21 cellular contexts compared by ENCODE assay signal in the genomic region with DNA sequence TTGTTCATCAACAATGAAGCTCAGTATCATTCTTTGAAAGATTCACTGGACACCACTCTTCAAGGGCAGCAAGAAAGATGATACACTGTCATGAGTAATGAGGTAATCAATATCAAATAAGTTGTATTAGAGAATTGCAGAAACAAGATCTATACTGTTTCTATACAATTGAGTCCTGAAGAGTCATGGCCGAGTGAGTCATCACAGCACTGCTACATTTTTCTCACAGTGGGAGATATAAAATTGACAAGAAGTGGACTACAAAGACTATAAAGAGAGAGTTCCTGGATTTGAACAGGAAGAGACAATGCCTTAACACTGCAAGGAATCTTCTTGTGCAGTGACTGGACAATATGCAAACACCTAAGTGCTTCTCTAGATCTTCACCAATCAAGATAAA.
DNase-seq lines count a peak whose midpoint lies in the region; ATAC-seq, FAIRE-seq and TF ChIP-seq lines count a peak whose summit lies in the region.
"Had no signal": no experiment of that assay in that cellular context is flagged by ENCODE, and none has a peak within 500 bp of the region (broad histone marks: within the 10 kb centered on the region; RNA-seq: fewer than 3 reads in every experiment).

No MANE protein-coding gene starts in this region.

- H3K4me2 ChIP-seq in endothelial cell of umbilical vein (ENCODE audit: insufficient read depth, low read length) (no peak overlapping the region), smooth muscle cell (no peak overlapping the region)
- H3K4me2 ChIP-seq: KMS-11 had no signal

- intact Hi-C loops in MCF 10A (cut with micrococcal nuclease): loop anchor here (10.0 kb wide), 1 partner anchor 340 kb away; a partner anchor contains a TSS
- intact Hi-C loops in breast epithelium (cut with DNase I; ENCODE audit: low total_unique reads): no loop called here
- intact Hi-C loops in Panc1 (cut with micrococcal nuclease; ENCODE audit: unreplicated experiment): no loop called here
- intact Hi-C loops in endothelial cell of umbilical vein (cut with micrococcal nuclease): no loop called here

- no TSS peak for BruUV-seq in MCF 10A (replicated peaks; lab: Mats Ljungman, UMichigan)
- no TSS peak for BruUV-seq in Panc1 (replicated peaks; lab: Mats Ljungman, UMichigan)
- no TSS peak for BruUV-seq in endothelial cell of umbilical vein (replicated peaks; lab: Mats Ljungman, UMichigan)

- POLR2A ChIA-PET in MCF 10A (lab: Yijun Ruan, JAX) (interaction anchor here (0.9 to 1.0 kb wide), 2 partner anchors 10 to 36 kb away, joined by 3 read pairs; no protein-coding TSS in a partner anchor), Panc1 (lab: Charles Lee) (no interaction called here), endothelial cell of umbilical vein (lab: Charles Lee) (no interaction called here)

- H3K36me3 ChIP-seq in breast epithelium (no peaks in the 10 kb centered on the region), Panc1 (ENCODE audit: control insufficient read depth, insufficient read depth, low read length) (no peaks in the 10 kb centered on the region), endothelial cell of umbilical vein (ENCODE audit: control insufficient read depth in 2 of 2, extremely low read depth in 1 of 2, insufficient read depth in 2 of 2, low read length in 2 of 2) (no peaks in the 10 kb centered on the region), smooth muscle cell (ENCODE audit: low read depth) (no peaks in the 10 kb centered on the region)

- no peak for TF ChIP-seq CTCF in MCF 10A (IDR thresholded peaks at IDR 0.05; ENCODE audit: unreplicated experiment)
- no peak for TF ChIP-seq CTCF in breast epithelium (IDR thresholded peaks at IDR 0.05)
- TF ChIP-seq CTCF in Panc1 (IDR thresholded peaks at IDR 0.05): no peak
- no peak for TF ChIP-seq CTCF in endothelial cell of umbilical vein (IDR thresholded peaks at IDR 0.05; ENCODE audit: extremely low read depth in 1 of 2, insufficient read depth in 1 of 2, low read depth in 1 of 2, low read length in 2 of 2)
- TF ChIP-seq CTCF in smooth muscle cell (IDR thresholded peaks at IDR 0.05; ENCODE audit: borderline replicate concordance, insufficient read depth, poor library complexity, severe bottlenecking): no peak

- H3K4me1 Mint-ChIP-seq in MCF 10A (ENCODE audit: insufficient read depth, unreplicated experiment): peaks cover 20% of the 10 kb centered on the region
- H3K4me1 Mint-ChIP-seq in activated naive CD8-positive, alpha-beta T cell treated with anti-CD3 and anti-CD28 coated beads, Interleukin-2, amount 50 U/mL, for 24 hours: no peaks in the 10 kb centered on the region
- H3K4me1 Mint-ChIP-seq: CD14-positive monocyte had no signal

- H3K27me3 ChIP-seq in breast epithelium (no peaks in the 10 kb centered on the region), Panc1 (ENCODE audit: control insufficient read depth, insufficient read depth, low read length) (no peaks in the 10 kb centered on the region), endothelial cell of umbilical vein (ENCODE audit: control insufficient read depth in 2 of 2, insufficient read depth in 2 of 2, low read length in 2 of 2) (no peaks in the 10 kb centered on the region), smooth muscle cell (ENCODE audit: low read depth) (no peaks in the 10 kb centered on the region)

- H3K4me1 ChIP-seq in breast epithelium (no peaks in the 10 kb centered on the region), Panc1 (ENCODE audit: control insufficient read depth, insufficient read depth, low read length) (no peaks in the 10 kb centered on the region), endothelial cell of umbilical vein (ENCODE audit: control insufficient read depth, extremely low read depth, insufficient read depth, low read length) (peaks cover 8% of the 10 kb centered on the region), smooth muscle cell (ENCODE audit: low read depth) (no peaks in the 10 kb centered on the region)

- CTCF ChIA-PET in MCF 10A (lab: Yijun Ruan, JAX): no interaction called here
- CTCF ChIA-PET in Panc1 (lab: Charles Lee): no interaction called here
- CTCF ChIA-PET in endothelial cell of umbilical vein (lab: Charles Lee): no interaction called here

- no peak overlapping the region for H3K4me3 Mint-ChIP-seq in MCF 10A (ENCODE audit: unreplicated experiment)
- no peak overlapping the region for H3K4me3 Mint-ChIP-seq in activated naive CD8-positive, alpha-beta T cell treated with anti-CD3 and anti-CD28 coated beads, Interleukin-2, amount 50 U/mL, for 24 hours
- H3K4me3 Mint-ChIP-seq: CD14-positive monocyte, HFFc6 had no signal

- H3K27me3 Mint-ChIP-seq in MCF 10A (ENCODE audit: insufficient read depth, unreplicated experiment): no peaks in the 10 kb centered on the region
- peaks cover 2% of the 10 kb centered on the region for H3K27me3 Mint-ChIP-seq in activated naive CD8-positive, alpha-beta T cell treated with anti-CD3 and anti-CD28 coated beads, Interleukin-2, amount 50 U/mL, for 24 hours

- no peak for ATAC-seq in Panc1
- no peak for ATAC-seq in GM18873 (IDR thresholded peaks at IDR 0.05; ENCODE audit: low FRiP score, unreplicated experiment)
- no peak for ATAC-seq in activated naive CD8-positive, alpha-beta T cell treated with anti-CD3 and anti-CD28 coated beads, Interleukin-2, amount 50 U/mL, for 24 hours
- no peak for ATAC-seq in HG03039 (IDR thresholded peaks at IDR 0.05; ENCODE audit: unreplicated experiment)

- H3K9ac ChIP-seq in endothelial cell of umbilical vein (replicated peaks; ENCODE audit: extremely low read depth, insufficient read depth, low read length) (no peak overlapping the region), smooth muscle cell (ENCODE audit: low read depth) (no peak overlapping the region)
- H3K9ac ChIP-seq: GM23248, KMS-11 had no signal

- no peaks in the 10 kb centered on the region for H4K20me1 ChIP-seq in endothelial cell of umbilical vein (replicated peaks; ENCODE audit: control insufficient read depth, extremely low read depth, insufficient read depth, low read length)
- no peaks in the 10 kb centered on the region for H4K20me1 ChIP-seq in smooth muscle cell (ENCODE audit: low read depth)

- H3K27ac Mint-ChIP-seq in MCF 10A (ENCODE audit: low read depth, unreplicated experiment): no peak overlapping the region
- no peak overlapping the region for H3K27ac Mint-ChIP-seq in activated naive CD8-positive, alpha-beta T cell treated with anti-CD3 and anti-CD28 coated beads, Interleukin-2, amount 50 U/mL, for 24 hours
- H3K27ac Mint-ChIP-seq: CD14-positive monocyte, HFFc6 had no signal

- no peak for FAIRE-seq in endothelial cell of umbilical vein (lab: Jason Lieb, UNC)
- FAIRE-seq: A204.1, G401.6, GM12891 had no signal

- H3F3A ChIP-seq in smooth muscle cell (ENCODE audit: low read depth): no peaks in the 10 kb centered on the region

- H3K9me1 ChIP-seq in endothelial cell of umbilical vein (replicated peaks; ENCODE audit: control insufficient read depth, extremely low read depth, insufficient read depth, low read length): no peaks in the 10 kb centered on the region

- no peak overlapping the region for H2AFZ ChIP-seq in endothelial cell of umbilical vein (ENCODE audit: low read depth, low read length)
- peak overlapping the region; percentile 24 for H2AFZ ChIP-seq in smooth muscle cell (ENCODE audit: low read depth)
- H2AFZ ChIP-seq: GM23248 had no signal

- H3K27ac ChIP-seq in breast epithelium (no peak overlapping the region), Panc1 (ENCODE audit: low read length) (peak overlapping the region; percentile 26; the same call in 1 of the 2 replicates), endothelial cell of umbilical vein (ENCODE audit: insufficient read depth, low read depth, low read length) (no peak overlapping the region), smooth muscle cell (ENCODE audit: low read depth) (no peak overlapping the region)
- H3K27ac ChIP-seq: GM23248, HL-60, KMS-11 had no signal

- 86% methylated on average over 1 of the region's 1 CpG for WGBS in smooth muscle cell (ENCODE audit: low lambda C conversion rate)

- no peaks in the 10 kb centered on the region for H3K9me3 ChIP-seq in breast epithelium
- H3K9me3 ChIP-seq in Panc1 (ENCODE audit: control insufficient read depth, insufficient read depth, low read depth, low read length): peaks cover 53% of the 10 kb centered on the region
- no peaks in the 10 kb centered on the region for H3K9me3 ChIP-seq in endothelial cell of umbilical vein (replicated peaks; ENCODE audit: control insufficient read depth, insufficient read depth, low read length)
- H3K9me3 ChIP-seq in smooth muscle cell (replicated peaks; ENCODE audit: low read depth): no peaks in the 10 kb centered on the region

- no peak overlapping the region for H3K4me3 ChIP-seq in breast epithelium
- no peak overlapping the region for H3K4me3 ChIP-seq in Panc1 (ENCODE audit: low read depth in 2 of 2, low read length in 2 of 2)
- H3K4me3 ChIP-seq in endothelial cell of umbilical vein (replicated peaks in 1 of 3; ENCODE audit: insufficient read depth in 1 of 3, low read depth in 1 of 3, low read length in 3 of 3): no peak overlapping the region
- no peak overlapping the region for H3K4me3 ChIP-seq in smooth muscle cell
- H3K4me3 ChIP-seq: GM23248 had no signal

- no peaks in the 10 kb centered on the region for H3K79me2 ChIP-seq in endothelial cell of umbilical vein (ENCODE audit: control insufficient read depth, insufficient read depth, low read length)
- H3K79me2 ChIP-seq in smooth muscle cell (ENCODE audit: low read depth): no peaks in the 10 kb centered on the region

- in situ Hi-C loops in Panc1 (cut with HindIII; ENCODE audit: low pct_unique_long_range_greater_than_20kb, low sequenced_read_pairs): no loop called here

- DNase-seq in MCF 10A (ENCODE audit: unreplicated experiment) (peak; percentile 30), breast epithelium (ENCODE audit: low spot score in 2 of 2) (no peak), Panc1 (ENCODE audit: low read depth, low spot score) (no peak), endothelial cell of umbilical vein (ENCODE audit: low read depth, low spot score) (no peak), smooth muscle cell (lab: John Stamatoyannopoulos, UW; ENCODE audit: unreplicated experiment) (no peak)
- DNase-seq in activated naive CD8-positive, alpha-beta T cell treated with anti-CD3 and anti-CD28 coated beads, Interleukin-2, amount 50 U/mL, for 24 hours: no peak
- DNase-seq: DMS53, GM23248, HFFc6, MM.1S, NCI-H2029, NCI-H2171 treated with DMSO at 0.1 percent for 48 hours, NCI-H510A had no signal

- dilution Hi-C loops in endothelial cell of umbilical vein (cut with MboI; ENCODE audit: extremely low pct_ligation_motif_present, low sequenced_read_pairs): no loop called here

- H3K36me3 Mint-ChIP-seq in MCF 10A (ENCODE audit: insufficient read depth, unreplicated experiment): no peaks in the 10 kb centered on the region
- H3K36me3 Mint-ChIP-seq in activated naive CD8-positive, alpha-beta T cell treated with anti-CD3 and anti-CD28 coated beads, Interleukin-2, amount 50 U/mL, for 24 hours (ENCODE audit: low read depth): no peaks in the 10 kb centered on the region
- H3K36me3 Mint-ChIP-seq: CD14-positive monocyte had no signal

- H3K9me3 Mint-ChIP-seq in MCF 10A (ENCODE audit: unreplicated experiment): no peaks in the 10 kb centered on the region
- no peaks in the 10 kb centered on the region for H3K9me3 Mint-ChIP-seq in activated naive CD8-positive, alpha-beta T cell treated with anti-CD3 and anti-CD28 coated beads, Interleukin-2, amount 50 U/mL, for 24 hours
- H3K9me3 Mint-ChIP-seq: HFFc6 had no signal

- TF ChIP-seq POLR2A in breast epithelium (IDR thresholded peaks at IDR 0.05): no peak
- TF ChIP-seq POLR2A in endothelial cell of umbilical vein (IDR thresholded peaks at IDR 0.05; ENCODE audit: low read depth, low read length): no peak
